ENCODE assay signal across 20 cellular contexts in the genomic region with DNA sequence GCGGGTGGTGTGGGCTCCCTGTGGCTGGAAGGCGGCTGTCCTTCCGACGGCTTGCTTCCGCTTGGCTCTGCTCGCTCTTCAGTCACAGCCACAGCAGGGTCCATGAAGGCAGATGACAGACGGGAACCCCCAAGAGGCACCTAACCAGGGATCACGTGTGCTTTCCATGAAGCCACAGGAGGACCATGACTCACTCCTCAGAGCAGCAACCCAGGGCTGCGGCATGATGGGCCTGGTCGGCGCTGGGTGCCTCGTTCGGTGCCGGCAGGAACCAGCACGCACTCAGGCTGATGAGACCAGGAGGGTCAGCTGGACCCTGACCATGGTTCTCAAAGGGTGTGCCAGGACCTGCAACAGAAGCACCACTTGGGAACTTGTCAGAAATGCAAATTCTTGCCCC. TPM values are rescaled to one million over a fixed set of nuclear protein-coding genes. Genes with fewer than 3 reads are reported as not detected.
"Had no signal": no experiment of that assay in that cellular context is flagged by ENCODE, and none has a peak within 500 bp of the region (broad histone marks: within the 10 kb centered on the region; RNA-seq: fewer than 3 reads in every experiment).

No MANE protein-coding gene starts in this region.

- H3K9me3 ChIP-seq: adrenal gland, body of pancreas, colonic mucosa, tibial nerve had no signal

- H3K27ac ChIP-seq: adrenal gland, body of pancreas, colonic mucosa, tibial nerve had no signal

- DNase-seq: activated B cell treated with CpG ODN at 0.5 μM for 24 hours; activated CD4-positive, alpha-beta T cell treated with anti-CD3 and anti-CD28 coated beads for 36 hours; activated CD4-positive, alpha-beta T cell treated with anti-CD3 and anti-CD28 coated beads, Interleukin-2, amount 50 U/mL, for 4 hours; activated naive CD4-positive, alpha-beta T cell; activated naive CD8-positive, alpha-beta T cell treated with anti-CD3 and anti-CD28 coated beads for 36 hours; activated T-cell treated with anti-CD3 and anti-CD28 coated beads for 4 hours; activated T-cell treated with anti-CD3 and anti-CD28 coated beads, Interleukin-2, amount 50 U/mL, for 72 hours; adrenal gland; aorta; body of pancreas; colonic mucosa; foreskin fibroblast; hippocampal formation; kidney; left colon; naive thymus-derived CD4-positive, alpha-beta T cell; right cardiac atrium; stimulated activated naive CD4-positive, alpha-beta T cell treated with Interleukin-2 at 50 U/mL for 16 hours had no signal

- H3K4me3 ChIP-seq: adrenal gland, body of pancreas, colonic mucosa, tibial nerve had no signal

- ATAC-seq: activated CD4-positive, alpha-beta T cell treated with anti-CD3 and anti-CD28 coated beads for 36 hours; activated T-cell treated with anti-CD3 and anti-CD28 coated beads, Interleukin-2, amount 50 U/mL, for 72 hours; body of pancreas; esophagus mucosa; left colon; naive thymus-derived CD4-positive, alpha-beta T cell; right cardiac atrium had no signal

- H3K4me1 ChIP-seq: adrenal gland, body of pancreas, colonic mucosa had no signal

- H3K27me3 ChIP-seq: adrenal gland, body of pancreas, colonic mucosa, tibial nerve had no signal

- H3K36me3 ChIP-seq: adrenal gland, colonic mucosa, tibial nerve had no signal

RNA-seq across cellular contexts. Expression of gene UBE2QL1, which starts 37.5 kb away (rescaled TPM):
- total RNA-seq: activated CD4-positive, alpha-beta T cell treated with anti-CD3 and anti-CD28 coated beads for 36 hours; activated naive CD8-positive, alpha-beta T cell treated with anti-CD3 and anti-CD28 coated beads for 36 hours; esophagus mucosa had no signal
